Comparison of ENCODE assay signal across 17 cellular contexts in genomic region chr11:57815476-57815875, GRCh38. TPM values are rescaled to one million over a fixed set of nuclear protein-coding genes. Genes with fewer than 3 reads are reported as not detected.
DNase-seq lines count a peak whose midpoint lies in the region; ATAC-seq and TF ChIP-seq lines count a peak whose summit lies in the region.
"Had no signal": no experiment of that assay in that cellular context is flagged by ENCODE, and none has a peak within 500 bp of the region (broad histone marks: within the 10 kb centered on the region; RNA-seq: fewer than 3 reads in every experiment).

No MANE protein-coding gene starts in this region.

- H3K36me3 ChIP-seq in PC-3 (ENCODE audit: low read depth, low read length): peaks cover 67% of the 10 kb centered on the region
- H3K36me3 ChIP-seq in ascending aorta: peaks cover 72 to 75% of the 10 kb centered on the region in 2 donors

- no peaks in the 10 kb centered on the region for H3F3A ChIP-seq in PC-3 (ENCODE audit: low read length, unreplicated experiment)

- DNase-seq in NCI-H524 treated with DMSO at 0.1 percent for 48 hours (lab: John Stamatoyannopoulos, UW): no peak
- no peak for DNase-seq in PC-3
- no peak for DNase-seq in NCI-H2227 treated with DMSO at 0.1 percent for 48 hours (lab: John Stamatoyannopoulos, UW)
- no peak for DNase-seq in ascending aorta (ENCODE audit: low spot score in 2 of 2)
- DNase-seq: activated T-cell treated with anti-CD3 and anti-CD28 coated beads, Interleukin-2, amount 50 U/mL, for 24 hours; BE2C; brain microvascular endothelial cell; hippocampal formation; NCI-H774; stimulated activated CD4-positive, alpha-beta T cell treated with anti-CD3 and anti-CD28 coated beads, Interleukin-12 subunit alpha, Interleukin-12 subunit beta, amount 100 ng/mL, for 4 hours; stimulated activated CD8-positive, alpha-beta memory T cell treated with anti-CD3 and anti-CD28 coated beads, Interleukin-4, amount 100 ng/mL, for 48 hours had no signal

- BruUV-seq in PC-3 (replicated peaks; lab: Mats Ljungman, UMichigan): no TSS peak

- no peak overlapping the region for H2AFZ ChIP-seq in PC-3 (ENCODE audit: low read length)

- no peaks in the 10 kb centered on the region for H3K79me2 ChIP-seq in PC-3 (ENCODE audit: low read length)

- no peaks in the 10 kb centered on the region for H3K9me2 ChIP-seq in PC-3 (replicated peaks; ENCODE audit: low read length)

- no peaks in the 10 kb centered on the region for H3K27me3 ChIP-seq in PC-3 (ENCODE audit: low read length)
- H3K27me3 ChIP-seq in ascending aorta: no peaks in the 10 kb centered on the region
- H3K27me3 ChIP-seq: BE2C, brain microvascular endothelial cell had no signal

- intact Hi-C loops in PC-3 (cut with micrococcal nuclease) (no loop called here), ascending aorta (cut with DNase I) (no loop called here)

- H3K4me3 ChIP-seq in PC-3 (ENCODE audit: low read length) (no peak overlapping the region), ascending aorta (no peak overlapping the region)
- H3K4me3 ChIP-seq: SK-N-MC had no signal

- ATAC-seq in GM18508 (IDR thresholded peaks at IDR 0.05; ENCODE audit: insufficient read depth, unreplicated experiment) (peak; percentile 89), GM19395 (IDR thresholded peaks at IDR 0.05; ENCODE audit: unreplicated experiment) (peak; percentile 83), HG02840 (IDR thresholded peaks at IDR 0.05; ENCODE audit: low FRiP score, unreplicated experiment) (peak; percentile 84), HG03520 (IDR thresholded peaks at IDR 0.05; ENCODE audit: unreplicated experiment) (peak; percentile 83), PC-3 (no peak)
- ATAC-seq: WTC11 had no signal

- no peak overlapping the region for H3K9ac ChIP-seq in PC-3 (ENCODE audit: low read length)

- H3K4me2 ChIP-seq in PC-3 (ENCODE audit: low read length): no peak overlapping the region

- POLR2A ChIA-PET in PC-3 (lab: Charles Lee; ENCODE audit: unreplicated experiment): no interaction called here

- H3K27ac ChIP-seq in PC-3 (ENCODE audit: low read length) (no peak overlapping the region), ascending aorta (no peak overlapping the region)
- H3K27ac ChIP-seq: brain microvascular endothelial cell, SK-N-MC had no signal

- H3K4me1 ChIP-seq in PC-3 (ENCODE audit: insufficient read depth, low read length) (no peaks in the 10 kb centered on the region), ascending aorta (no peaks in the 10 kb centered on the region)
- H3K4me1 ChIP-seq: BE2C had no signal

- TF ChIP-seq CTCF in PC-3 (conservative IDR thresholded peaks at IDR 0.05; ENCODE audit: low read depth, low read length) (no peak), ascending aorta (IDR thresholded peaks at IDR 0.05) (no peak)

- H4K20me1 ChIP-seq in PC-3 (ENCODE audit: low read length): no peaks in the 10 kb centered on the region

- CTCF ChIA-PET in PC-3 (lab: Charles Lee): no interaction called here

- H3K9me3 ChIP-seq in PC-3 (ENCODE audit: low read length) (no peaks in the 10 kb centered on the region), ascending aorta (no peaks in the 10 kb centered on the region)
- H3K9me3 ChIP-seq: BE2C had no signal

RNA-seq across cellular contexts. Expression of gene CTNND1, which starts 53.9 kb away (rescaled TPM):
- total RNA-seq in PC-3 (2014; rRNA removed) (117 and 121 TPM in 2 replicates), ascending aorta (69.5 TPM)
